8 cellular contexts compared by ENCODE assay signal in genomic region chr20:46183768-46184167, GRCh38.
"Had no signal": no experiment of that assay in that cellular context is flagged by ENCODE, and none has a peak within 500 bp of the region (broad histone marks: within the 10 kb centered on the region; RNA-seq: fewer than 3 reads in every experiment).

No MANE protein-coding gene starts in this region.

- H3K9ac ChIP-seq: KMS-11 had no signal

- H3K36me3 ChIP-seq: HAP-1 had no signal

- H3K4me1 ChIP-seq: HAP-1 had no signal

- DNase-seq: H7, IMR-90, KBM-7 had no signal

- H3K9me3 ChIP-seq: HAP-1 had no signal

- H3K4me3 ChIP-seq: GM23338, HAP-1 had no signal

- H2AFZ ChIP-seq: GM23338 had no signal

- H3K4me2 ChIP-seq: GM23338, KMS-11 had no signal

- FAIRE-seq: HTR-8/SVneo had no signal

- ATAC-seq: GM23338, HCT116 had no signal

- H3K27ac ChIP-seq: KMS-11 had no signal
